ENCODE assay signal across 4 cellular contexts in the genomic region with DNA sequence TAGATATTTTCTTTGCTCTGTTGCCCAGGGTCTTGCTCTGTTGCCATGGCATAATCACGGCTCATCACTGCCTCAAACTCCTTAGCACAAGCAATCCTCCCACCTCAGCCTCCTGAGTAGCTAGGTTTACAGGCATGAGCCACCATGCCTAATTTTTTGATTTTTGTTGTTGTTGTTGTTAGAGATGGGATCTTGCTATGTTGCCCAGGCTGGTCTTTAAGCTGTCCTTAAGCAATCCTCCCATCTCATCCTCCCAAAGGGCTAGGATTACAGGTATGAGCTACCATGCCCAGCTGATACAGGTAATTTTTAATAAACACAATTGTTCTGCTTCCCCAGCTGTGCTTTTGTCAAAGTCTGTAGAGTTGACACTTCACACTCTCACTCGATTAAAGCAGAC.
TF ChIP-seq lines count a peak whose summit lies in the region.

No MANE protein-coding gene starts in this region.

TF ChIP-seq in HepG2, 621 proteins besides CTCF, POLR2A, EP300 and RAD21:
- TF ChIP-seq NFE2L1 (CRISPR knock-in tag; IDR thresholded peaks at IDR 0.05; ENCODE audit: borderline replicate concordance) (no peak), ZNF121 (CRISPR knock-in tag; IDR thresholded peaks at IDR 0.05) (peak; percentile 92)

TF ChIP-seq in HEK293, 187 proteins besides CTCF, POLR2A, EP300 and RAD21:
- TF ChIP-seq ZNF23 (tag by site-specific recombination; IDR thresholded peaks at IDR 0.05; ENCODE audit: borderline replicate concordance) (no peak), ZNF121 (tag by site-specific recombination; IDR thresholded peaks at IDR 0.05) (peak; percentile 77; the same call in 1 of the 2 replicates), FEZF1 (tag by site-specific recombination; IDR thresholded peaks at IDR 0.05) (no peak), ZNF501 (tag by site-specific recombination; IDR thresholded peaks at IDR 0.05) (no peak)

TF ChIP-seq in WTC11, 78 proteins besides CTCF, POLR2A, EP300 and RAD21:
- TF ChIP-seq, protein P1, sequence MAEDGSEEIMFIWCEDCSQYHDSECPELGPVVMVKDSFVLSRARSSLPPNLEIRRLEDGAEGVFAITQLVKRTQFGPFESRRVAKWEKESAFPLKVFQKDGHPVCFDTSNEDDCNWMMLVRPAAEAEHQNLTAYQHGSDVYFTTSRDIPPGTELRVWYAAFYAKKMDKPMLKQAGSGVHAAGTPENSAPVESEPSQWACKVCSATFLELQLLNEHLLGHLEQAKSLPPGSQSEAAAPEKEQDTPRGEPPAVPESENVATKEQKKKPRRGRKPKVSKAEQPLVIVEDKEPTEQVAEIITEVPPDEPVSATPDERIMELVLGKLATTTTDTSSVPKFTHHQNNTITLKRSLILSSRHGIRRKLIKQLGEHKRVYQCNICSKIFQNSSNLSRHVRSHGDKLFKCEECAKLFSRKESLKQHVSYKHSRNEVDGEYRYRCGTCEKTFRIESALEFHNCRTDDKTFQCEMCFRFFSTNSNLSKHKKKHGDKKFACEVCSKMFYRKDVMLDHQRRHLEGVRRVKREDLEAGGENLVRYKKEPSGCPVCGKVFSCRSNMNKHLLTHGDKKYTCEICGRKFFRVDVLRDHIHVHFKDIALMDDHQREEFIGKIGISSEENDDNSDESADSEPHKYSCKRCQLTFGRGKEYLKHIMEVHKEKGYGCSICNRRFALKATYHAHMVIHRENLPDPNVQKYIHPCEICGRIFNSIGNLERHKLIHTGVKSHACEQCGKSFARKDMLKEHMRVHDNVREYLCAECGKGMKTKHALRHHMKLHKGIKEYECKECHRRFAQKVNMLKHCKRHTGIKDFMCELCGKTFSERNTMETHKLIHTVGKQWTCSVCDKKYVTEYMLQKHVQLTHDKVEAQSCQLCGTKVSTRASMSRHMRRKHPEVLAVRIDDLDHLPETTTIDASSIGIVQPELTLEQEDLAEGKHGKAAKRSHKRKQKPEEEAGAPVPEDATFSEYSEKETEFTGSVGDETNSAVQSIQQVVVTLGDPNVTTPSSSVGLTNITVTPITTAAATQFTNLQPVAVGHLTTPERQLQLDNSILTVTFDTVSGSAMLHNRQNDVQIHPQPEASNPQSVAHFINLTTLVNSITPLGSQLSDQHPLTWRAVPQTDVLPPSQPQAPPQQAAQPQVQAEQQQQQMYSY (CRISPR knock-in tag; IDR thresholded peaks at IDR 0.05), result no peak
- TF ChIP-seq ZNF121 (CRISPR knock-in tag; IDR thresholded peaks at IDR 0.05), result peak; percentile 69; the same call in 1 of the 2 replicates

TF ChIP-seq in K562, 482 proteins besides CTCF, POLR2A, EP300 and RAD21:
- peak; percentile 65 for TF ChIP-seq ZNF121 (CRISPR knock-in tag; conservative IDR thresholded peaks at IDR 0.05)
- TF ChIP-seq SRSF9 (IDR thresholded peaks at IDR 0.05; ENCODE audit: borderline replicate concordance, low read depth, low read length), result no peak
